8 cellular contexts compared by ENCODE assay signal in the genomic region with DNA sequence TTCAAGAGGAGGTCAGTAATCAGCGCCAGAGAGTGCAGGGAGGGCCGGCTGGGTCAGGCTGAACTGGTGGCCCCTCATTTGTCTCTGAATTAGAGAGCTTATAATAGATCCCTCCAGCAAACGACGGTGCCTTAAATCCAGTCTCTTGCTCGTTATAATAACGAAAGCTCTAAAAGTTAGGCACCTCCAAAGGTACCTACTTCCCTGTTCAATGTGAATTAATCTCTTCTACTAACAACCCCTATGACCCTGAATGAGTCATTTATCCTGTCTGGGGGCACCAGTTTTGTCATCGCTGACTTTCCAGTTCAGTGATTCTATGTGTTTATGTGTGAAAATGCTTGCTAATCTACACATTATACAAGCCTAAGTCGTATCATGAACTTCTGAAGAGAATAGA. TPM values are rescaled to one million over a fixed set of nuclear protein-coding genes. Genes with fewer than 3 reads are reported as not detected.
DNase-seq lines count a peak whose midpoint lies in the region; ATAC-seq and TF ChIP-seq lines count a peak whose summit lies in the region.

No MANE protein-coding gene starts in this region.

- H3K9me3 Mint-ChIP-seq in neural progenitor cell: peaks cover 4% of the 10 kb centered on the region

- peaks cover 23% of the 10 kb centered on the region for H3K4me1 ChIP-seq in ES-I3 (ENCODE audit: insufficient read depth, low read length)
- peaks cover 22% of the 10 kb centered on the region for H3K4me1 ChIP-seq in neural progenitor cell

- H3K9ac ChIP-seq in ES-I3 (ENCODE audit: low read depth, low read length): peak overlapping the region; percentile 68; the same call in 1 of the 2 replicates
- H3K9ac ChIP-seq in neural progenitor cell: no peak overlapping the region

- peak overlapping the region; percentile 98 for H3K4me3 Mint-ChIP-seq in neural progenitor cell

- DNase-seq in NOMO-1 treated with dmso at 0.1 percent for 144 hours (lab: John Stamatoyannopoulos, UW; ENCODE audit: unreplicated experiment) (peak; percentile 32), dorsolateral prefrontal cortex (no peak), neural progenitor cell (ENCODE audit: low spot score) (peak; percentile 49), D341Med (ENCODE audit: low spot score) (no peak), NCI-H526 treated with DMSO at 0.1 percent for 48 hours (lab: John Stamatoyannopoulos, UW) (no peak), NCI-H748 (lab: John Stamatoyannopoulos, UW; ENCODE audit: unreplicated experiment) (no peak)

- H3K27ac ChIP-seq in dorsolateral prefrontal cortex (peak overlapping the region in 50 of 59 donors; percentile 4 to 99 (median 96)), neural progenitor cell (no peak overlapping the region)

- TF ChIP-seq CTCF in dorsolateral prefrontal cortex (IDR thresholded peaks at IDR 0.05 in 54 of 56, conservative IDR thresholded peaks at IDR 0.05 in 2 of 56; ENCODE audit: low read depth in 1 of 56, partially characterized antibody in 56 of 56) (no peak), neural progenitor cell (IDR thresholded peaks at IDR 0.05) (no peak)

- peak overlapping the region; percentile 32 for H3K27ac Mint-ChIP-seq in neural progenitor cell

- H3K36me3 Mint-ChIP-seq in neural progenitor cell: peaks cover 3% of the 10 kb centered on the region

- intact Hi-C loops in dorsolateral prefrontal cortex (cut with DNase I): loop anchor here (2.0 to 5.0 kb wide), 12 partner anchors 78 to 488 kb away; a partner anchor contains a TSS

- H3K4me3 ChIP-seq in dorsolateral prefrontal cortex: peak overlapping the region in 55 of 59 donors; percentile 66 to 98 (median 91)
- H3K4me3 ChIP-seq in neural progenitor cell: peak overlapping the region; percentile 90

- peaks cover 12% of the 10 kb centered on the region for H3K27me3 Mint-ChIP-seq in neural progenitor cell (ENCODE audit: insufficient read depth, low read depth)

- peak overlapping the region; percentile 74 for H3K4me2 ChIP-seq in neural progenitor cell

- H3F3A ChIP-seq in neural progenitor cell (ENCODE audit: low read depth): peaks cover 48% of the 10 kb centered on the region

- H2AFZ ChIP-seq in neural progenitor cell (replicated peaks): no peak overlapping the region

- ATAC-seq in GM19351 (IDR thresholded peaks at IDR 0.05; ENCODE audit: unreplicated experiment): no peak

- peaks cover 31% of the 10 kb centered on the region for H3K4me1 Mint-ChIP-seq in neural progenitor cell

- H3K9me3 ChIP-seq in ES-I3 (ENCODE audit: control insufficient read depth, insufficient read depth, low read length) (no peaks in the 10 kb centered on the region), neural progenitor cell (ENCODE audit: low read depth) (no peaks in the 10 kb centered on the region)

- no peaks in the 10 kb centered on the region for H3K36me3 ChIP-seq in ES-I3 (ENCODE audit: insufficient read depth, low read length)
- no peaks in the 10 kb centered on the region for H3K36me3 ChIP-seq in neural progenitor cell

- H3K27me3 ChIP-seq in dorsolateral prefrontal cortex (no peaks in the 10 kb centered on the region), neural progenitor cell (peaks cover 40% of the 10 kb centered on the region)

- H4K20me1 ChIP-seq in neural progenitor cell (ENCODE audit: low read depth): peaks cover 45% of the 10 kb centered on the region

- H3K79me2 ChIP-seq in neural progenitor cell (ENCODE audit: low read depth): peaks cover 20% of the 10 kb centered on the region

RNA-seq across cellular contexts. Expression of a gene that starts 2.3 kb away (rescaled TPM):
- total RNA-seq in dorsolateral prefrontal cortex: 10 to 100 TPM; 22.5 to 67.2 (median 31.6) TPM
- 25.3 and 32.2 TPM in 2 replicates for total RNA-seq in neural progenitor cell (ENCODE audit: low replicate concordance)

Comparison
In these comparisons a context has a peak if more than half of its experiments do, and no peak if none do; other contexts are left out.
1. DNase-seq: peak in NOMO-1 treated with dmso at 0.1 percent for 144 hours (single experiment) and neural progenitor cell (single experiment); none in dorsolateral prefrontal cortex (0 of 10), D341Med (single experiment), NCI-H526 treated with DMSO at 0.1 percent for 48 hours (single experiment) and NCI-H748 (single experiment).